ENCODE assay signal across 8 cellular contexts in the genomic region with DNA sequence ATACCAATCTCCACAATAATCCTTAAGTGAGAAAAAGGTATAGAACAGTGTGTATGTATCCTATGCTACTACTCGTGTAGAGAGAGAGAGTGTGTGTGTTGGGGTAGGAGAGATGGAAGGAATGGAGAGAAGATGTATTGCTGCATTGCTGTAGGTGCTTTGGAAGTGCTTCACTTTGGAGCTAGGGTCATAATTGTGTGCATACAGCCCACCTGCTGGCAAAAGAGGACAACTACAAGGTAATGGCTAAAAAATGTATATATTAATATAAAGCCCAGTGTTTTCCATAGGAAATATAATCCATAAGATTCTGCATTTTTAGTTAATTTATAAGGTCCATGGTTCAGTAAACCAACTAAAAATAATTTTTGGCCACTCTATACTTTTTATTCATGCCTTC. TPM values are rescaled to one million over a fixed set of nuclear protein-coding genes. Genes with fewer than 3 reads are reported as not detected.
A peak's percentile ranks its signal among the peaks of the same experiment; 100 is the strongest.
DNase-seq lines count a peak whose midpoint lies in the region; ATAC-seq and TF ChIP-seq lines count a peak whose summit lies in the region.

No MANE protein-coding gene starts in this region.

- no peak overlapping the region for H3K4me2 ChIP-seq in hepatocyte

- no peaks in the 10 kb centered on the region for H3K27me3 ChIP-seq in hepatocyte

- H4K20me1 ChIP-seq in hepatocyte (ENCODE audit: insufficient read depth, poor library complexity, severe bottlenecking) = no peaks in the 10 kb centered on the region

- H3K79me2 ChIP-seq in hepatocyte = no peaks in the 10 kb centered on the region

- H3K36me3 ChIP-seq in hepatocyte (replicated peaks; ENCODE audit: insufficient read depth, low read depth) = no peaks in the 10 kb centered on the region

- H3K9me3 ChIP-seq in hepatocyte (ENCODE audit: low read depth) = no peaks in the 10 kb centered on the region

- peak; percentile 41 for TF ChIP-seq CTCF in hepatocyte (IDR thresholded peaks at IDR 0.05; ENCODE audit: poor library complexity)

- no peak overlapping the region for H2AFZ ChIP-seq in hepatocyte

- H3K4me3 ChIP-seq in hepatocyte = no peak overlapping the region

- H3K27ac ChIP-seq in hepatocyte = no peak overlapping the region

- H3K9me2 ChIP-seq in hepatocyte (replicated peaks; ENCODE audit: insufficient read depth) = no peaks in the 10 kb centered on the region

- 63% methylated on average over 1 of the region's 1 CpG for WGBS in hepatocyte (ENCODE audit: low lambda C conversion rate, missing lambda C conversion rate)

- peak; percentile 35 for DNase-seq in Daoy (ENCODE audit: low read depth)
- DNase-seq in HT-29 (ENCODE audit: low spot score) = peak; percentile 50
- peak; percentile 50 to 55 for DNase-seq in SHP77 (lab: John Stamatoyannopoulos, UW)
- DNase-seq in hepatocyte (ENCODE audit: low spot score) = peak; percentile 35
- no peak for DNase-seq in NCI-H1048 (lab: John Stamatoyannopoulos, UW)
- DNase-seq in stimulated activated CD4-positive, alpha-beta T cell treated with anti-CD3 and anti-CD28 coated beads, Interleukin-4, amount 100 ng/mL, for 1 hour = no peak
- DNase-seq in NCI-H1436 (lab: John Stamatoyannopoulos, UW) = no peak

- H3K4me1 ChIP-seq in hepatocyte (ENCODE audit: insufficient read depth) = no peaks in the 10 kb centered on the region

- no peak for ATAC-seq in HG03135 (IDR thresholded peaks at IDR 0.05; ENCODE audit: unreplicated experiment)

RNA-seq across cellular contexts. Expression of a gene that starts 36.1 kb away (rescaled TPM):
- total RNA-seq in Daoy (2014; rRNA removed; shearing (Covaris generic)) = 2.5 and 3.9 TPM in 2 replicates
- 1.1 and 3.1 TPM in 2 replicates for total RNA-seq in HT-29 (2014; rRNA removed; shearing (Covaris generic))
- total RNA-seq in hepatocyte = 10.9 and 15.2 TPM in 2 replicates
- 4.9 and 10.5 TPM in 2 replicates for polyA plus RNA-seq in hepatocyte

RNA-seq across cellular contexts. Expression of a gene that starts 36.2 kb away (rescaled TPM):
- 7.4 and 7.5 TPM in 2 replicates for total RNA-seq in Daoy (2014; rRNA removed; shearing (Covaris generic))
- total RNA-seq in HT-29 (2014; rRNA removed; shearing (Covaris generic)) = 1.5 and 1.8 TPM in 2 replicates
- 4.9 and 6.4 TPM in 2 replicates for total RNA-seq in hepatocyte
- polyA plus RNA-seq in hepatocyte = 34.6 and 38.6 TPM in 2 replicates

Comparison
In these comparisons a context has a peak if more than half of its experiments do, and no peak if none do; other contexts are left out.
1. DNase-seq: peak in Daoy (single experiment), HT-29 (single experiment), SHP77 (2 of 2) and hepatocyte (single experiment); none in NCI-H1048 (single experiment), stimulated activated CD4-positive, alpha-beta T cell treated with anti-CD3 and anti-CD28 coated beads, Interleukin-4, amount 100 ng/mL, for 1 hour (single experiment) and NCI-H1436 (single experiment).